ENCODE assay signal across 8 cellular contexts in the genomic region with DNA sequence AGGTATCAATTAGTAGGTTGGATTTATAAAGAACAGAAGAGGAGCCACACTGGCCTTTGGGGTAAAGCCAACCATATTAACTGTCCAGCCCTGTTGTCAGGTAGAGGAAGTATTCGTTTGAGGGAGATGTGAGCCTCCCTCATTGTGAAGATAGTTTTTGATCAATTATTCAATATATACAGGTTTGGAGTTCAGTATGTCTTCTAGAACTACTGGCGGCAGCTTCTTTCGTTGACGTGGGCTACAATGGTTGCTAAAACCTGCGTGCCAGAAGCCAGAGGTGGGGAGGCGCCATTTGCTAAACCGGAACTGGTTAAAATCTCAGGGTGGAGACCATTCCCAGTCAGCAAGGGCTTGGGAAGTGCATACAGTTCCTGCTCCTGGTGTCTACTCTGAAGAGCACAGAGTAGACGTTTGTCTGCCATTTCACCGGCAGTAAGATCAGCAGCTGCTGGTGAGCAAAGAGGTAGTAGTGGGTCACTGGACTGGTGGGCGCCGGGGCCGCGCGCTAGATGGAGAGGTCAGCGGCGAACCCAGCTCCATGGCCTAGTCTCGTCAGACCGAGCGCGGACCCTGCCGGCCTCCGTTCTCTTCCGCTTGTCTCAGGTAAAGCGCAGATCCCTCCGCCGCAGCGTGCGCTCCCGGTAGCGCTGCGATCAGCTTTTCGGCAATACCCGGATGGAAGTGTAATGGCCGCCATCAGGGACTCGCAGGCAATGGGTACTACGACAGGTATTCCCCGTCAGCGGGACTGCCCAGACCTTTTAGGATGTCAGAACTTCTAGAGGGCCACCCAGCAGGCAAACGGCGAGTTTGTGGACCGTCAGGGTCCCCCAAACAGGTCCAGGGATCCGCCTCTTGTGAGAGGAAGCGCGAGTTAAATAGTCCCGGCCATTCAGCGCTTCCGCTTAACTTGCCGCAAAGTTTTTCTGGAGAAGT. TPM values are rescaled to one million over a fixed set of nuclear protein-coding genes. Genes with fewer than 3 reads are reported as not detected.
DNase-seq lines count a peak whose midpoint lies in the region; ATAC-seq and TF ChIP-seq lines count a peak whose summit lies in the region.

A gene with protein sequence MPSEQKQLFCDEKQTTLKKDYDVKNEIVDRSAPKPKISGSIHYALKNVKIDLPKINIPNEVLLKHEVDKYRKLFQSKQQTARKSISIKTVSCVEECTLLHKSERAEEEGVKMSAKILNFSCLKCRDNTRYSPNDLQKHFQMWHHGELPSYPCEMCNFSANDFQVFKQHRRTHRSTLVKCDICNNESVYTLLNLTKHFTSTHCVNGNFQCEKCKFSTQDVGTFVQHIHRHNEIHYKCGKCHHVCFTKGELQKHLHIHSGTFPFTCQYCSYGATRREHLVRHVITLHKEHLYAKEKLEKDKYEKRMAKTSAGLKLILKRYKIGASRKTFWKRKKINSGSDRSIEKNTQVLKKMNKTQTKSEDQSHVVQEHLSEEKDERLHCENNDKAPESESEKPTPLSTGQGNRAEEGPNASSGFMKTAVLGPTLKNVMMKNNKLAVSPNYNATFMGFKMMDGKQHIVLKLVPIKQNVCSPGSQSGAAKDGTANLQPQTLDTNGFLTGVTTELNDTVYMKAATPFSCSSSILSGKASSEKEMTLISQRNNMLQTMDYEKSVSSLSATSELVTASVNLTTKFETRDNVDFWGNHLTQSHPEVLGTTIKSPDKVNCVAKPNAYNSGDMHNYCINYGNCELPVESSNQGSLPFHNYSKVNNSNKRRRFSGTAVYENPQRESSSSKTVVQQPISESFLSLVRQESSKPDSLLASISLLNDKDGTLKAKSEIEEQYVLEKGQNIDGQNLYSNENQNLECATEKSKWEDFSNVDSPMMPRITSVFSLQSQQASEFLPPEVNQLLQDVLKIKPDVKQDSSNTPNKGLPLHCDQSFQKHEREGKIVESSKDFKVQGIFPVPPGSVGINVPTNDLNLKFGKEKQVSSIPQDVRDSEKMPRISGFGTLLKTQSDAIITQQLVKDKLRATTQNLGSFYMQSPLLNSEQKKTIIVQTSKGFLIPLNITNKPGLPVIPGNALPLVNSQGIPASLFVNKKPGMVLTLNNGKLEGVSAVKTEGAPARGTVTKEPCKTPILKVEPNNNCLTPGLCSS (N-terminal part only) (plus strand): TSS at position 911 of the 939 bp plus-strand sequence. CDS start 26,026 bp downstream, outside the sequence.

- peaks cover 4% of the 10 kb centered on the region for H3K36me3 Mint-ChIP-seq in T-helper 17 cell (ENCODE audit: low read depth)

- TF ChIP-seq POLR2A in GM15510 (IDR thresholded peaks at IDR 0.05; ENCODE audit: borderline replicate concordance, extremely low read depth, insufficient read length) = peak; percentile 88

- DNase-seq in NCI-H146 (lab: John Stamatoyannopoulos, UW) = peak; percentile 96
- DNase-seq in T-helper 17 cell = peak; percentile 70 to 74 (median 74)
- DNase-seq in amygdala (lab: John Stamatoyannopoulos, UW) = peak; percentile 45 to 98 (median 81)
- DNase-seq in right atrium auricular region (ENCODE audit: low spot score) = peak; percentile 91
- peak; percentile 91 to 95 for DNase-seq in psoas muscle

- peak within 1 kb of the TSS; percentile 99 for H3K27ac Mint-ChIP-seq in T-helper 17 cell

- WGBS in psoas muscle, 3 donors = 10 to 11% (median 11%) methylated on average over 48 of the region's 48 CpGs
- WGBS in urinary bladder = 9% methylated on average over 48 of the region's 48 CpGs

- peaks cover 7% of the 10 kb centered on the region for H3K4me1 Mint-ChIP-seq in T-helper 17 cell

- peaks cover 0 to 12% of the 10 kb centered on the region in 2 donors for H3K4me1 ChIP-seq in right atrium auricular region
- H3K4me1 ChIP-seq in psoas muscle = no peaks in the 10 kb centered on the region
- H3K4me1 ChIP-seq in urinary bladder (ENCODE audit: insufficient read depth) = no peaks in the 10 kb centered on the region

- peaks cover 0 to 2% of the 10 kb centered on the region in 2 donors for H3K27me3 ChIP-seq in right atrium auricular region
- H3K27me3 ChIP-seq in psoas muscle (ENCODE audit: insufficient read depth in 3 of 3, low read length in 2 of 3) = peaks cover 0 to 43% (median 18%) of the 10 kb centered on the region in 3 donors

- H3K36me3 ChIP-seq in right atrium auricular region (peaks cover 7% of the 10 kb centered on the region), psoas muscle (ENCODE audit: insufficient read depth in 1 of 2, low read depth in 1 of 2) (peaks cover 0 to 22% of the 10 kb centered on the region in 2 donors), urinary bladder (ENCODE audit: insufficient read depth) (peaks cover 2% of the 10 kb centered on the region)

- peak within 1 kb of the TSS; percentile 63 to 73 for H3K4me3 ChIP-seq in right atrium auricular region
- H3K4me3 ChIP-seq in psoas muscle = peak within 1 kb of the TSS; percentile 88
- peak within 1 kb of the TSS; percentile 73 for H3K4me3 ChIP-seq in urinary bladder (ENCODE audit: low read depth, low read length)

- H3K4me3 Mint-ChIP-seq in T-helper 17 cell = peak within 1 kb of the TSS; percentile 92

- H3K27ac ChIP-seq in right atrium auricular region (peak within 1 kb of the TSS; percentile 89 to 93), psoas muscle (peak within 1 kb of the TSS; percentile 88), urinary bladder (ENCODE audit: low read depth) (peak within 1 kb of the TSS; percentile 95)

- TF ChIP-seq CTCF in right atrium auricular region (IDR thresholded peaks at IDR 0.05) = no peak
- no peak for TF ChIP-seq CTCF in psoas muscle (IDR thresholded peaks at IDR 0.05)

- intact Hi-C loops in psoas muscle (cut with DNase I) = loop anchor here (1.0 to 10.0 kb wide), 3 partner anchors 39 to 435 kb away; a partner anchor contains a TSS

- H3K27me3 Mint-ChIP-seq in T-helper 17 cell = peaks cover 24% of the 10 kb centered on the region

- H3K9me3 ChIP-seq in T-helper 17 cell (ENCODE audit: control insufficient read depth, low read length, poor library complexity, severe bottlenecking) (no peaks in the 10 kb centered on the region), right atrium auricular region (peaks cover 0 to 7% of the 10 kb centered on the region in 2 donors), psoas muscle (no peaks in the 10 kb centered on the region)

- peak; percentile 70 for ATAC-seq in HG02852 (IDR thresholded peaks at IDR 0.05; ENCODE audit: unreplicated experiment)
- peak; percentile 86 for ATAC-seq in T-helper 17 cell
- peak; percentile 97 to 99 (median 98) for ATAC-seq in psoas muscle

RNA-seq across cellular contexts. Expression of the gene that starts here (rescaled TPM):
- total RNA-seq in T-helper 17 cell (10 to 100 TPM; 11.4 to 12.6 TPM), right atrium auricular region (1 to 10 TPM; 6.2 to 8.1 TPM), psoas muscle (10 to 100 TPM in 1 of 4 donors, 1 to 10 TPM in 3; 7.4 to 10.2 (median 8.2) TPM), urinary bladder (101 TPM)
- polyA plus RNA-seq in psoas muscle (1 to 10 TPM; 1.9 to 6.3 (median 3.0) TPM), urinary bladder (5.1 TPM)

Comparison
In these comparisons a context has a peak if more than half of its experiments do, and no peak if none do; other contexts are left out.
1. Peak in every context shown above with its lines: DNase-seq, ATAC-seq, H3K4me3 ChIP-seq and H3K27ac ChIP-seq.